In the genomic region with DNA sequence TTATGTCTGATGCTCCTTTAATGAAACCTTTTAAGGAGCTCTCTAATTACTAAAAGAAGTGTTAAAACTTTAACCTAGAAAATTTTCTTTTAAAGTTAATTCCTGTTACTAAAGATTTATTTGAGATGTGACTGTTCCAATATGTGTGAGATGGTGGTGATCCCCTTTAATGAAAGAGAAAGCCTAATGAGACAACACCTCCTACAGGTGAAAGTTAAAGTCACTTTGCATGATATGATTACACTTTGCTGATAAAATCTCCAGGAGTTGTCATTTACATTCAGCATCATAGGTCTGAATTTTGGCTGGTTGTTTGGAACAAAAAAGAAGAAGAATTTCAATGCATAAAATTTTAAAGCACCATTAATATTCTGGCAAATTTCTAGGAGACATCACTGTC, we compare ENCODE assay signal across 2 cellular contexts.
TF ChIP-seq lines count a peak whose summit lies in the region.

No MANE protein-coding gene starts in this region.

TF ChIP-seq in GM23338, 12 proteins besides CTCF, POLR2A, EP300 and RAD21 (continued from another document):
- TF ChIP-seq, protein P1, sequence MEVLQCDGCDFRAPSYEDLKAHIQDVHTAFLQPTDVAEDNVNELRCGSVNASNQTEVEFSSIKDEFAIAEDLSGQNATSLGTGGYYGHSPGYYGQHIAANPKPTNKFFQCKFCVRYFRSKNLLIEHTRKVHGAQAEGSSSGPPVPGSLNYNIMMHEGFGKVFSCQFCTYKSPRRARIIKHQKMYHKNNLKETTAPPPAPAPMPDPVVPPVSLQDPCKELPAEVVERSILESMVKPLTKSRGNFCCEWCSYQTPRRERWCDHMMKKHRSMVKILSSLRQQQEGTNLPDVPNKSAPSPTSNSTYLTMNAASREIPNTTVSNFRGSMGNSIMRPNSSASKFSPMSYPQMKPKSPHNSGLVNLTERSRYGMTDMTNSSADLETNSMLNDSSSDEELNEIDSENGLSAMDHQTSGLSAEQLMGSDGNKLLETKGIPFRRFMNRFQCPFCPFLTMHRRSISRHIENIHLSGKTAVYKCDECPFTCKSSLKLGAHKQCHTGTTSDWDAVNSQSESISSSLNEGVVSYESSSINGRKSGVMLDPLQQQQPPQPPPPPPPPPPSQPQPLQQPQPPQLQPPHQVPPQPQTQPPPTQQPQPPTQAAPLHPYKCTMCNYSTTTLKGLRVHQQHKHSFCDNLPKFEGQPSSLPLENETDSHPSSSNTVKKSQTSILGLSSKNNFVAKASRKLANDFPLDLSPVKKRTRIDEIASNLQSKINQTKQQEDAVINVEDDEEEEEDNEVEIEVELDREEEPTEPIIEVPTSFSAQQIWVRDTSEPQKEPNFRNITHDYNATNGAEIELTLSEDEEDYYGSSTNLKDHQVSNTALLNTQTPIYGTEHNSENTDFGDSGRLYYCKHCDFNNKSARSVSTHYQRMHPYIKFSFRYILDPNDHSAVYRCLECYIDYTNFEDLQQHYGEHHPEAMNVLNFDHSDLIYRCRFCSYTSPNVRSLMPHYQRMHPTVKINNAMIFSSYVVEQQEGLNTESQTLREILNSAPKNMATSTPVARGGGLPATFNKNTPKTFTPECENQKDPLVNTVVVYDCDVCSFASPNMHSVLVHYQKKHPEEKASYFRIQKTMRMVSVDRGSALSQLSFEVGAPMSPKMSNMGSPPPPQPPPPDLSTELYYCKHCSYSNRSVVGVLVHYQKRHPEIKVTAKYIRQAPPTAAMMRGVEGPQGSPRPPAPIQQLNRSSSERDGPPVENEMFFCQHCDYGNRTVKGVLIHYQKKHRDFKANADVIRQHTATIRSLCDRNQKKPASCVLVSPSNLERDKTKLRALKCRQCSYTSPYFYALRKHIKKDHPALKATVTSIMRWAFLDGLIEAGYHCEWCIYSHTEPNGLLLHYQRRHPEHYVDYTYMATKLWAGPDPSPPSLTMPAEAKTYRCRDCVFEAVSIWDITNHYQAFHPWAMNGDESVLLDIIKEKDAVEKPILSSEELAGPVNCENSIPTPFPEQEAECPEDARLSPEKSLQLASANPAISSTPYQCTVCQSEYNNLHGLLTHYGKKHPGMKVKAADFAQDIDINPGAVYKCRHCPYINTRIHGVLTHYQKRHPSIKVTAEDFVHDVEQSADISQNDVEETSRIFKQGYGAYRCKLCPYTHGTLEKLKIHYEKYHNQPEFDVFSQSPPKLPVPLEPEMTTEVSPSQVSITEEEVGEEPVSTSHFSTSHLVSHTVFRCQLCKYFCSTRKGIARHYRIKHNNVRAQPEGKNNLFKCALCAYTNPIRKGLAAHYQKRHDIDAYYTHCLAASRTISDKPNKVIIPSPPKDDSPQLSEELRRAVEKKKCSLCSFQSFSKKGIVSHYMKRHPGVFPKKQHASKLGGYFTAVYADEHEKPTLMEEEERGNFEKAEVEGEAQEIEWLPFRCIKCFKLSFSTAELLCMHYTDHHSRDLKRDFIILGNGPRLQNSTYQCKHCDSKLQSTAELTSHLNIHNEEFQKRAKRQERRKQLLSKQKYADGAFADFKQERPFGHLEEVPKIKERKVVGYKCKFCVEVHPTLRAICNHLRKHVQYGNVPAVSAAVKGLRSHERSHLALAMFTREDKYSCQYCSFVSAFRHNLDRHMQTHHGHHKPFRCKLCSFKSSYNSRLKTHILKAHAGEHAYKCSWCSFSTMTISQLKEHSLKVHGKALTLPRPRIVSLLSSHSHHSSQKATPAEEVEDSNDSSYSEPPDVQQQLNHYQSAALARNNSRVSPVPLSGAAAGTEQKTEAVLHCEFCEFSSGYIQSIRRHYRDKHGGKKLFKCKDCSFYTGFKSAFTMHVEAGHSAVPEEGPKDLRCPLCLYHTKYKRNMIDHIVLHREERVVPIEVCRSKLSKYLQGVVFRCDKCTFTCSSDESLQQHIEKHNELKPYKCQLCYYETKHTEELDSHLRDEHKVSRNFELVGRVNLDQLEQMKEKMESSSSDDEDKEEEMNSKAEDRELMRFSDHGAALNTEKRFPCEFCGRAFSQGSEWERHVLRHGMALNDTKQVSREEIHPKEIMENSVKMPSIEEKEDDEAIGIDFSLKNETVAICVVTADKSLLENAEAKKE (CRISPR knock-in tag; IDR thresholded peaks at IDR 0.05) = no peak
- TF ChIP-seq ZNF331 (CRISPR knock-in tag; IDR thresholded peaks at IDR 0.05; ENCODE audit: low read depth) = no peak
- TF ChIP-seq ZNF114 (CRISPR knock-in tag; IDR thresholded peaks at IDR 0.05) = no peak
- TF ChIP-seq NANOG (IDR thresholded peaks at IDR 0.05; ENCODE audit: borderline replicate concordance) = no peak
- no peak for TF ChIP-seq CREB1 (CRISPR knock-in tag; IDR thresholded peaks at IDR 0.05; ENCODE audit: low read depth)
- TF ChIP-seq EZH2phosphoT487 (IDR thresholded peaks at IDR 0.05; ENCODE audit: unreplicated experiment) = no peak
- TF ChIP-seq EZH2 (IDR thresholded peaks at IDR 0.05; ENCODE audit: low read depth, unreplicated experiment) = no peak
- no peak for TF ChIP-seq STAT1 (IDR thresholded peaks at IDR 0.05; ENCODE audit: unreplicated experiment)
- TF ChIP-seq, protein P2, sequence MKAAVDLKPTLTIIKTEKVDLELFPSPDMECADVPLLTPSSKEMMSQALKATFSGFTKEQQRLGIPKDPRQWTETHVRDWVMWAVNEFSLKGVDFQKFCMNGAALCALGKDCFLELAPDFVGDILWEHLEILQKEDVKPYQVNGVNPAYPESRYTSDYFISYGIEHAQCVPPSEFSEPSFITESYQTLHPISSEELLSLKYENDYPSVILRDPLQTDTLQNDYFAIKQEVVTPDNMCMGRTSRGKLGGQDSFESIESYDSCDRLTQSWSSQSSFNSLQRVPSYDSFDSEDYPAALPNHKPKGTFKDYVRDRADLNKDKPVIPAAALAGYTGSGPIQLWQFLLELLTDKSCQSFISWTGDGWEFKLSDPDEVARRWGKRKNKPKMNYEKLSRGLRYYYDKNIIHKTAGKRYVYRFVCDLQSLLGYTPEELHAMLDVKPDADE (IDR thresholded peaks at IDR 0.05) = no peak
- TF ChIP-seq, protein P3, sequence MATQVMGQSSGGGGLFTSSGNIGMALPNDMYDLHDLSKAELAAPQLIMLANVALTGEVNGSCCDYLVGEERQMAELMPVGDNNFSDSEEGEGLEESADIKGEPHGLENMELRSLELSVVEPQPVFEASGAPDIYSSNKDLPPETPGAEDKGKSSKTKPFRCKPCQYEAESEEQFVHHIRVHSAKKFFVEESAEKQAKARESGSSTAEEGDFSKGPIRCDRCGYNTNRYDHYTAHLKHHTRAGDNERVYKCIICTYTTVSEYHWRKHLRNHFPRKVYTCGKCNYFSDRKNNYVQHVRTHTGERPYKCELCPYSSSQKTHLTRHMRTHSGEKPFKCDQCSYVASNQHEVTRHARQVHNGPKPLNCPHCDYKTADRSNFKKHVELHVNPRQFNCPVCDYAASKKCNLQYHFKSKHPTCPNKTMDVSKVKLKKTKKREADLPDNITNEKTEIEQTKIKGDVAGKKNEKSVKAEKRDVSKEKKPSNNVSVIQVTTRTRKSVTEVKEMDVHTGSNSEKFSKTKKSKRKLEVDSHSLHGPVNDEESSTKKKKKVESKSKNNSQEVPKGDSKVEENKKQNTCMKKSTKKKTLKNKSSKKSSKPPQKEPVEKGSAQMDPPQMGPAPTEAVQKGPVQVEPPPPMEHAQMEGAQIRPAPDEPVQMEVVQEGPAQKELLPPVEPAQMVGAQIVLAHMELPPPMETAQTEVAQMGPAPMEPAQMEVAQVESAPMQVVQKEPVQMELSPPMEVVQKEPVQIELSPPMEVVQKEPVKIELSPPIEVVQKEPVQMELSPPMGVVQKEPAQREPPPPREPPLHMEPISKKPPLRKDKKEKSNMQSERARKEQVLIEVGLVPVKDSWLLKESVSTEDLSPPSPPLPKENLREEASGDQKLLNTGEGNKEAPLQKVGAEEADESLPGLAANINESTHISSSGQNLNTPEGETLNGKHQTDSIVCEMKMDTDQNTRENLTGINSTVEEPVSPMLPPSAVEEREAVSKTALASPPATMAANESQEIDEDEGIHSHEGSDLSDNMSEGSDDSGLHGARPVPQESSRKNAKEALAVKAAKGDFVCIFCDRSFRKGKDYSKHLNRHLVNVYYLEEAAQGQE (IDR thresholded peaks at IDR 0.05; ENCODE audit: unreplicated experiment) = no peak

TF ChIP-seq in HCT116, 20 proteins besides CTCF, POLR2A, EP300 and RAD21 (continued from another document):
- TF ChIP-seq, protein P4, sequence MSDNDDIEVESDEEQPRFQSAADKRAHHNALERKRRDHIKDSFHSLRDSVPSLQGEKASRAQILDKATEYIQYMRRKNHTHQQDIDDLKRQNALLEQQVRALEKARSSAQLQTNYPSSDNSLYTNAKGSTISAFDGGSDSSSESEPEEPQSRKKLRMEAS (IDR thresholded peaks at IDR 0.05) = no peak
- TF ChIP-seq SP1 (IDR thresholded peaks at IDR 0.05; ENCODE audit: low read depth) (no peak), FOSL1 (IDR thresholded peaks at IDR 0.05; ENCODE audit: low read depth) (no peak), JUND (IDR thresholded peaks at IDR 0.05) (no peak), ZNF274 (IDR thresholded peaks at IDR 0.05; ENCODE audit: low read depth, low read length) (no peak), EZH2 (IDR thresholded peaks at IDR 0.05) (no peak), EZH2phosphoT487 (IDR thresholded peaks at IDR 0.05; ENCODE audit: borderline replicate concordance) (no peak), CEBPB (IDR thresholded peaks at IDR 0.05; ENCODE audit: low read depth) (no peak), EGR1 (IDR thresholded peaks at IDR 0.05; ENCODE audit: low read depth) (no peak), SIN3A (IDR thresholded peaks at IDR 0.05; ENCODE audit: low read depth) (no peak)
- TF ChIP-seq, protein P5, sequence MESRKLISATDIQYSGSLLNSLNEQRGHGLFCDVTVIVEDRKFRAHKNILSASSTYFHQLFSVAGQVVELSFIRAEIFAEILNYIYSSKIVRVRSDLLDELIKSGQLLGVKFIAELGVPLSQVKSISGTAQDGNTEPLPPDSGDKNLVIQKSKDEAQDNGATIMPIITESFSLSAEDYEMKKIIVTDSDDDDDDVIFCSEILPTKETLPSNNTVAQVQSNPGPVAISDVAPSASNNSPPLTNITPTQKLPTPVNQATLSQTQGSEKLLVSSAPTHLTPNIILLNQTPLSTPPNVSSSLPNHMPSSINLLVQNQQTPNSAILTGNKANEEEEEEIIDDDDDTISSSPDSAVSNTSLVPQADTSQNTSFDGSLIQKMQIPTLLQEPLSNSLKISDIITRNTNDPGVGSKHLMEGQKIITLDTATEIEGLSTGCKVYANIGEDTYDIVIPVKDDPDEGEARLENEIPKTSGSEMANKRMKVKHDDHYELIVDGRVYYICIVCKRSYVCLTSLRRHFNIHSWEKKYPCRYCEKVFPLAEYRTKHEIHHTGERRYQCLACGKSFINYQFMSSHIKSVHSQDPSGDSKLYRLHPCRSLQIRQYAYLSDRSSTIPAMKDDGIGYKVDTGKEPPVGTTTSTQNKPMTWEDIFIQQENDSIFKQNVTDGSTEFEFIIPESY (IDR thresholded peaks at IDR 0.05; ENCODE audit: extremely low read depth, insufficient replicate concordance, low read length) = no peak
